ENCODE assay signal across 16 cellular contexts in genomic region chr9:92483896-92484545, GRCh38. TPM values are rescaled to one million over a fixed set of nuclear protein-coding genes. Genes with fewer than 3 reads are reported as not detected.
DNase-seq lines count a peak whose midpoint lies in the region; ATAC-seq and TF ChIP-seq lines count a peak whose summit lies in the region.
"Had no signal": no experiment of that assay in that cellular context is flagged by ENCODE, and none has a peak within 500 bp of the region (broad histone marks: within the 10 kb centered on the region; RNA-seq: fewer than 3 reads in every experiment).

No MANE protein-coding gene starts in this region.

- peak overlapping the region; percentile 79 for H3K14ac ChIP-seq in IMR-90 (replicated peaks; ENCODE audit: low read depth, low read length)

- peak overlapping the region; percentile 97 for H3K18ac ChIP-seq in IMR-90 (ENCODE audit: low read depth, low read length)

- H3K4me2 ChIP-seq in IMR-90 (ENCODE audit: low read depth, low read length) (peak overlapping the region; percentile 44), Karpas-422 (ENCODE audit: low read depth, low read length, poor library complexity, severe bottlenecking) (no peak overlapping the region)

- H4K91ac ChIP-seq in IMR-90 (ENCODE audit: insufficient read depth, low read depth, low read length), result peak overlapping the region; percentile 51; the same call in 1 of the 2 replicates

- in situ Hi-C loops in IMR-90 (cut with MboI; ENCODE audit: low sequenced_read_pairs), result no loop called here

- no peak overlapping the region for H2AK9ac ChIP-seq in IMR-90 (replicated peaks; ENCODE audit: low read depth, low read length, poor library complexity)

- TF ChIP-seq CTCF in IMR-90 (conservative IDR thresholded peaks at IDR 0.05; ENCODE audit: low read depth, low read length) (no peak), cardiac fibroblast (IDR thresholded peaks at IDR 0.05; ENCODE audit: low read depth, low read length) (no peak)

- H4K5ac ChIP-seq in IMR-90 (ENCODE audit: low read depth, low read length), result peak overlapping the region; percentile 77

- peaks cover 0 to 2% of the 10 kb centered on the region in 2 experiments; a peak in 1 of 4 replicates for H3K79me1 ChIP-seq in IMR-90 (ENCODE audit: low read depth in 1 of 2, low read length in 2 of 2)

- H4K20me1 ChIP-seq in IMR-90 (ENCODE audit: insufficient read depth, low read length), result no peaks in the 10 kb centered on the region
- H4K20me1 ChIP-seq in Karpas-422 (ENCODE audit: insufficient read depth, low read depth, low read length), result no peaks in the 10 kb centered on the region

- H3K4me1 ChIP-seq in IMR-90 (ENCODE audit: control insufficient read depth, insufficient read depth, low read length) (peaks cover 18% of the 10 kb centered on the region), stomach smooth muscle (ENCODE audit: control insufficient read depth, insufficient read depth, low read length) (peaks cover 42% of the 10 kb centered on the region), Karpas-422 (ENCODE audit: low read length) (peaks cover 6% of the 10 kb centered on the region; the same call in 1 of the 2 replicates)

- peak overlapping the region; percentile 61; the same call in 1 of the 3 replicates for H2BK15ac ChIP-seq in IMR-90 (ENCODE audit: low read depth, low read length)

- H3K36me3 ChIP-seq in IMR-90 (ENCODE audit: control insufficient read depth, insufficient read depth, low read length), result no peaks in the 10 kb centered on the region
- no peaks in the 10 kb centered on the region for H3K36me3 ChIP-seq in stomach smooth muscle (ENCODE audit: control insufficient read depth in 2 of 2, insufficient read depth in 2 of 2, low read length in 2 of 2)
- H3K36me3 ChIP-seq in Karpas-422 (ENCODE audit: insufficient read depth, low read length), result no peaks in the 10 kb centered on the region

- peak overlapping the region; percentile 90 for H3K27ac ChIP-seq in IMR-90 (ENCODE audit: insufficient read depth, low read length)
- H3K27ac ChIP-seq in stomach smooth muscle (ENCODE audit: low read length), result peak overlapping the region; percentile 75
- H3K27ac ChIP-seq in Karpas-422 (ENCODE audit: low read length), result no peak overlapping the region

- no peak for TF ChIP-seq RAD21 in IMR-90 (IDR thresholded peaks at IDR 0.05; ENCODE audit: low read length)

- no CpG with 5 or more reads among the region's 3 CpGs for WGBS in IMR-90 (ENCODE audit: extremely low coverage in 2 of 2, insufficient read length in 1 of 2), 2 experiments

- dilution Hi-C loops in IMR-90 (cut with HindIII; ENCODE audit: low sequenced_read_pairs, unreplicated experiment), result no loop called here

- peak; percentile 46 for DNase-seq in IMR-90
- peak; percentile 63 to 66 for DNase-seq in cardiac fibroblast (ENCODE audit: low read depth in 2 of 2)
- peak; percentile 65 for DNase-seq in iris pigment epithelial cell (ENCODE audit: low read depth)
- DNase-seq in Karpas-422, result no peak
- DNase-seq in activated naive CD4-positive, alpha-beta T cell treated with anti-CD3 and anti-CD28 coated beads, Interleukin-2, amount 10 ng/mL, durations not matched to agents 7 days and 5 days, result no peak
- DNase-seq in SHP77 treated with DMSO at 0.1 percent for 48 hours (lab: John Stamatoyannopoulos, UW), result no peak
- no peak for DNase-seq in UCSD-AML1 (lab: John Stamatoyannopoulos, UW; ENCODE audit: unreplicated experiment)
- DNase-seq: activated CD4-positive, alpha-beta T cell treated with anti-CD3 and anti-CD28 coated beads, Interleukin-2, amount 10 ng/mL, durations not matched to agents 7 days and 5 days; activated naive CD8-positive, alpha-beta T cell treated with anti-CD3 and anti-CD28 coated beads for 36 hours; activated T-cell treated with anti-CD3 and anti-CD28 coated beads, Interleukin-2, amount 50 U/mL, for 24 hours; erythroblast; KBM-7; NCI-H1417 treated with DMSO at 0.1 percent for 48 hours; NCI-H226 had no signal

- peaks cover 7% of the 10 kb centered on the region for H3K9me1 ChIP-seq in IMR-90 (ENCODE audit: insufficient read depth, low read length)

- peak overlapping the region; percentile 73 for H2BK20ac ChIP-seq in IMR-90 (ENCODE audit: low read depth, low read length)

- peak overlapping the region; percentile 6 for H2BK5ac ChIP-seq in IMR-90 (ENCODE audit: low read depth, low read length, poor library complexity, severe bottlenecking)

- no peaks in the 10 kb centered on the region for H3K36me3 Mint-ChIP-seq in activated naive CD4-positive, alpha-beta T cell treated with anti-CD3 and anti-CD28 coated beads, Interleukin-2, amount 10 ng/mL, durations not matched to agents 7 days and 5 days
- H3K36me3 Mint-ChIP-seq: activated naive CD8-positive, alpha-beta T cell treated with anti-CD3 and anti-CD28 coated beads for 36 hours had no signal

- H2AFZ ChIP-seq in IMR-90 (replicated peaks; ENCODE audit: low read length, poor library complexity), result peak overlapping the region; percentile 15
- H2AFZ ChIP-seq in Karpas-422 (ENCODE audit: low read length), result no peak overlapping the region

- no peak overlapping the region for H3K4me3 Mint-ChIP-seq in activated naive CD4-positive, alpha-beta T cell treated with anti-CD3 and anti-CD28 coated beads, Interleukin-2, amount 10 ng/mL, durations not matched to agents 7 days and 5 days
- H3K4me3 Mint-ChIP-seq: activated CD4-positive, alpha-beta T cell treated with anti-CD3 and anti-CD28 coated beads, Interleukin-2, amount 10 ng/mL, durations not matched to agents 7 days and 5 days; activated naive CD8-positive, alpha-beta T cell treated with anti-CD3 and anti-CD28 coated beads for 36 hours; activated T-cell treated with anti-CD3 and anti-CD28 coated beads, Interleukin-2, amount 50 U/mL, for 24 hours had no signal

- H3K27me3 Mint-ChIP-seq in activated naive CD4-positive, alpha-beta T cell treated with anti-CD3 and anti-CD28 coated beads, Interleukin-2, amount 10 ng/mL, durations not matched to agents 7 days and 5 days, result no peaks in the 10 kb centered on the region
- H3K27me3 Mint-ChIP-seq: activated CD4-positive, alpha-beta T cell treated with anti-CD3 and anti-CD28 coated beads, Interleukin-2, amount 10 ng/mL, durations not matched to agents 7 days and 5 days; activated naive CD8-positive, alpha-beta T cell treated with anti-CD3 and anti-CD28 coated beads for 36 hours; activated T-cell treated with anti-CD3 and anti-CD28 coated beads, Interleukin-2, amount 50 U/mL, for 24 hours had no signal

- H3K9me2 ChIP-seq in Karpas-422 (replicated peaks; ENCODE audit: insufficient read depth, low read length), result no peaks in the 10 kb centered on the region

- peak overlapping the region; percentile 33; the same call in 1 of the 2 replicates for H3K9ac ChIP-seq in IMR-90 (ENCODE audit: low read depth, low read length)
- H3K9ac ChIP-seq in stomach smooth muscle (ENCODE audit: low read length in 2 of 2), result no peak overlapping the region
- no peak overlapping the region for H3K9ac ChIP-seq in Karpas-422 (ENCODE audit: low read length)

- peak overlapping the region; percentile 55 to 66; a peak in 2 of 4 replicates for H4K8ac ChIP-seq in IMR-90 (ENCODE audit: low read depth in 2 of 2, low read length in 2 of 2)

- no peak overlapping the region for H3K27ac Mint-ChIP-seq in activated naive CD4-positive, alpha-beta T cell treated with anti-CD3 and anti-CD28 coated beads, Interleukin-2, amount 10 ng/mL, durations not matched to agents 7 days and 5 days
- H3K27ac Mint-ChIP-seq: activated CD4-positive, alpha-beta T cell treated with anti-CD3 and anti-CD28 coated beads, Interleukin-2, amount 10 ng/mL, durations not matched to agents 7 days and 5 days; activated naive CD8-positive, alpha-beta T cell treated with anti-CD3 and anti-CD28 coated beads for 36 hours; activated T-cell treated with anti-CD3 and anti-CD28 coated beads, Interleukin-2, amount 50 U/mL, for 24 hours had no signal

- POLR2A ChIA-PET in IMR-90 (lab: Charles Lee; ENCODE audit: unreplicated experiment), result no interaction called here

- H3K27me3 ChIP-seq in IMR-90 (ENCODE audit: control insufficient read depth, insufficient read depth, low read length) (no peaks in the 10 kb centered on the region), stomach smooth muscle (ENCODE audit: control insufficient read depth in 1 of 2, insufficient read depth in 2 of 2, low read length in 2 of 2) (no peaks in the 10 kb centered on the region), Karpas-422 (ENCODE audit: low read length) (no peaks in the 10 kb centered on the region)

- H3K9me3 Mint-ChIP-seq in activated naive CD4-positive, alpha-beta T cell treated with anti-CD3 and anti-CD28 coated beads, Interleukin-2, amount 10 ng/mL, durations not matched to agents 7 days and 5 days, result no peaks in the 10 kb centered on the region
- H3K9me3 Mint-ChIP-seq: activated CD4-positive, alpha-beta T cell treated with anti-CD3 and anti-CD28 coated beads, Interleukin-2, amount 10 ng/mL, durations not matched to agents 7 days and 5 days; activated naive CD8-positive, alpha-beta T cell treated with anti-CD3 and anti-CD28 coated beads for 36 hours; activated T-cell treated with anti-CD3 and anti-CD28 coated beads, Interleukin-2, amount 50 U/mL, for 24 hours had no signal

- no peak for TF ChIP-seq POLR2A in IMR-90 (IDR thresholded peaks at IDR 0.05; ENCODE audit: low read depth, low read length)

- H2BK120ac ChIP-seq in IMR-90 (ENCODE audit: low read depth, low read length), result peak overlapping the region; percentile 73

- intact Hi-C loops in IMR-90 (cut with micrococcal nuclease), result no loop called here

- H3K23ac ChIP-seq in IMR-90 (ENCODE audit: low read depth, low read length), result 0 out of 2 replicates have a peak overlapping the region, but pooled peaks have one; percentile 37

- H3K4ac ChIP-seq in IMR-90 (ENCODE audit: low read depth, low read length), result peak overlapping the region; percentile 51

- CTCF ChIA-PET in IMR-90 (lab: Yijun Ruan, JAX), result no interaction called here
- CTCF ChIA-PET in activated naive CD4-positive, alpha-beta T cell treated with anti-CD3 and anti-CD28 coated beads, Interleukin-2, amount 10 ng/mL, durations not matched to agents 7 days and 5 days (lab: Charles Lee), result no interaction called here

- H2AK5ac ChIP-seq in IMR-90 (ENCODE audit: low read depth, low read length), result peak overlapping the region; percentile 79

- H3K9me3 ChIP-seq in IMR-90 (ENCODE audit: control insufficient read depth, insufficient read depth, low read length), result no peaks in the 10 kb centered on the region
- no peaks in the 10 kb centered on the region for H3K9me3 ChIP-seq in stomach smooth muscle (ENCODE audit: control insufficient read depth in 2 of 2, low read length in 2 of 2)
- H3K9me3 ChIP-seq in Karpas-422 (ENCODE audit: low read length), result no peaks in the 10 kb centered on the region

- no TSS peak for BruUV-seq in IMR-90 (replicated peaks; lab: Mats Ljungman, UMichigan)

- H3K79me2 ChIP-seq in Karpas-422 (ENCODE audit: low read length), result peaks cover 7% of the 10 kb centered on the region; the same call in 1 of the 2 replicates

- ATAC-seq in IMR-90 (ENCODE audit: low read depth), result peak; percentile 64

- H3K56ac ChIP-seq in IMR-90 (ENCODE audit: extremely low read depth, insufficient read depth, low read length), result no peak overlapping the region

- H3K4me3 ChIP-seq in IMR-90 (ENCODE audit: insufficient read depth, low read depth, low read length), result no peak overlapping the region
- H3K4me3 ChIP-seq in cardiac fibroblast (replicated peaks in 1 of 2; ENCODE audit: low read depth in 2 of 2, low read length in 2 of 2), result no peak overlapping the region
- peak overlapping the region in 1 of 2 donors; percentile 14 for H3K4me3 ChIP-seq in stomach smooth muscle (ENCODE audit: low read length in 2 of 2)
- no peak overlapping the region for H3K4me3 ChIP-seq in Karpas-422 (ENCODE audit: low read length)

- peaks cover 9% of the 10 kb centered on the region for H3K4me1 Mint-ChIP-seq in activated naive CD4-positive, alpha-beta T cell treated with anti-CD3 and anti-CD28 coated beads, Interleukin-2, amount 10 ng/mL, durations not matched to agents 7 days and 5 days

RNA-seq across cellular contexts. Expression of gene ASPN, which starts 1.7 kb away (rescaled TPM):
- under 0.01 and 0.28 TPM in 2 replicates for total RNA-seq in IMR-90 (2012; rRNA removed)
- 0.04 and 0.09 TPM in 2 replicates for polyA plus RNA-seq in IMR-90 (2012; rRNA removed)
- polyA plus RNA-seq in IMR-90 (2012; cell fraction: cytosol; rRNA removed), result 0.02 TPM in 1 of 2 replicates, not detected in the other
- polyA plus RNA-seq in IMR-90 (2012; cell fraction: nucleus; rRNA removed; ENCODE audit: low replicate concordance), result 0.05 TPM in 1 of 2 replicates, not detected in the other
- total RNA-seq in Karpas-422 (2014; rRNA removed; shearing (Covaris generic); ENCODE audit: low replicate concordance), result not detected in 2 replicates
- total RNA-seq: activated CD4-positive, alpha-beta T cell treated with anti-CD3 and anti-CD28 coated beads, Interleukin-2, amount 10 ng/mL, durations not matched to agents 7 days and 5 days; activated naive CD8-positive, alpha-beta T cell treated with anti-CD3 and anti-CD28 coated beads for 36 hours; SK-MEL-5 had no signal

RNA-seq across cellular contexts. Expression of gene ECM2, which starts 51.8 kb away (rescaled TPM):
- under 0.01 and 0.36 TPM in 2 replicates for total RNA-seq in IMR-90 (2012; rRNA removed)
- 0.26 TPM in 2 replicates for polyA plus RNA-seq in IMR-90 (2012; rRNA removed)
- polyA plus RNA-seq in IMR-90 (2012; cell fraction: cytosol; rRNA removed), result 0.06 and 0.09 TPM in 2 replicates
- 0.08 and 0.50 TPM in 2 replicates for polyA plus RNA-seq in IMR-90 (2012; cell fraction: nucleus; rRNA removed; ENCODE audit: low replicate concordance)
- 0.11 TPM in 1 of 2 replicates, not detected in the other for total RNA-seq in Karpas-422 (2014; rRNA removed; shearing (Covaris generic); ENCODE audit: low replicate concordance)
- total RNA-seq: activated CD4-positive, alpha-beta T cell treated with anti-CD3 and anti-CD28 coated beads, Interleukin-2, amount 10 ng/mL, durations not matched to agents 7 days and 5 days; activated naive CD8-positive, alpha-beta T cell treated with anti-CD3 and anti-CD28 coated beads for 36 hours; SK-MEL-5 had no signal

RNA-seq across cellular contexts. Expression of gene OMD, which starts 59.8 kb away (rescaled TPM):
- not detected in 2 replicates for total RNA-seq in IMR-90 (2012; rRNA removed)
- not detected in 2 replicates for polyA plus RNA-seq in IMR-90 (2012; rRNA removed)
- polyA plus RNA-seq in IMR-90 (2012; cell fraction: cytosol; rRNA removed), result not detected in 2 replicates
- not detected in 2 replicates for polyA plus RNA-seq in IMR-90 (2012; cell fraction: nucleus; rRNA removed; ENCODE audit: low replicate concordance)
- not detected in 2 replicates for total RNA-seq in Karpas-422 (2014; rRNA removed; shearing (Covaris generic); ENCODE audit: low replicate concordance)
- total RNA-seq: activated CD4-positive, alpha-beta T cell treated with anti-CD3 and anti-CD28 coated beads, Interleukin-2, amount 10 ng/mL, durations not matched to agents 7 days and 5 days; activated naive CD8-positive, alpha-beta T cell treated with anti-CD3 and anti-CD28 coated beads for 36 hours; SK-MEL-5 had no signal

Comparison
In these comparisons a context has a peak if more than half of its experiments do, and no peak if none do; other contexts are left out.
1. DNase-seq: peak in IMR-90 (single experiment), cardiac fibroblast (2 of 2) and iris pigment epithelial cell (single experiment); none in Karpas-422 (single experiment), activated naive CD4-positive, alpha-beta T cell treated with anti-CD3 and anti-CD28 coated beads, Interleukin-2, amount 10 ng/mL, durations not matched to agents 7 days and 5 days (single experiment), SHP77 treated with DMSO at 0.1 percent for 48 hours (single experiment) and UCSD-AML1 (single experiment).